In the genomic region with DNA sequence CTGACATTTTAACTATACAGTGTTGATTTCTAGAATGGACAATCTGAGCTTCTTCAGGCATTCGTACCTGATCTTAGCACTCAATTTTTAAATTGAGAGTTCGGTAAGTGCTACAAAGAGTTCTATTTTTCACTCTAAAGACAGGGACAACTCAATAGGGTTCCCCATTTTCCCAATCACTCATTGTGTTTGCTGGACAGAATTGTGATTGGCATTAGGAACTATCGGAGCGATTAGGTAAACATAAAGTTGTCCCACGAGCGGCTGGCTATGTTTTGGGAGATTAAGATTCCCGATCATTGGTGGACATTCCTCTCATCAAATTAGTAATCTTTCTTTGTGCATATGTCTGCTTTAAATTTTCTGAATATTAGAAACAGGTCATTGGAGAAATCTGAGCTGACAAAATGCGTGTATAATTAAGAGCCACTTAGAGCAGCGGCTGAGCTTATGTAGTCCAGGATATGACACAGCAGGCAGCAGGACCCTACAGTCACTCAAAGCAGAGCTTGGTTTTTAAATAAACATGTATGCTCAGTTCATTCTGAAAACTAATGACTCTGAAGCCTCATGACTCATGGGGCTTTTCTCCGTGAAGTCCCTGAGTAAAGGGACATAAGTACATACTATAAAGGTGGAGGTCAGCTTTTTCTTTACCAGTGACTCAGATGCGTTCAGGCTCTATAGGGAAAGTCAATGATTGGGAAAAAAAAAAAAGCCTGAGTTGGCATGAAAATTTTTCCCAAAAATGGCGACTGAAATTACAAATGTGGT, we compare ENCODE assay signal across 1 cellular context.
A peak's percentile ranks its signal among the peaks of the same experiment; 100 is the strongest.
TF ChIP-seq lines count a peak whose summit lies in the region.

No MANE protein-coding gene starts in this region.

TF ChIP-seq in GM12878, 131 proteins besides CTCF, POLR2A, EP300 and RAD21 (continued from another document):
- TF ChIP-seq RCOR1 (conservative IDR thresholded peaks at IDR 0.05; ENCODE audit: low read depth, low read length) (no peak), LARP7 (IDR thresholded peaks at IDR 0.05) (no peak), ZNF217 (IDR thresholded peaks at IDR 0.05) (no peak), RFX5 (IDR thresholded peaks at IDR 0.05; ENCODE audit: low read depth, low read length) (no peak), TAF1 (IDR thresholded peaks at IDR 0.05; ENCODE audit: borderline replicate concordance, low read depth, low read length) (no peak), ZZZ3 (IDR thresholded peaks at IDR 0.05; ENCODE audit: control insufficient read depth, insufficient read length, low read depth) (no peak), HDAC2 (IDR thresholded peaks at IDR 0.05) (no peak), TCF7 (IDR thresholded peaks at IDR 0.05; ENCODE audit: borderline replicate concordance) (no peak), IKZF2 (IDR thresholded peaks at IDR 0.05) (peak in 1 of 2 experiments; percentile 37; a peak in 1 of 4 replicates), BCL11A (IDR thresholded peaks at IDR 0.05; ENCODE audit: low read depth, low read length) (peak; percentile 38; the same call in 1 of the 2 replicates), ZNF384 (IDR thresholded peaks at IDR 0.05; ENCODE audit: borderline replicate concordance, low read depth, low read length) (0 out of 2 replicates have a peak, but pooled peaks have one; percentile 12), ZBED1 (IDR thresholded peaks at IDR 0.05; ENCODE audit: borderline replicate concordance) (no peak), JUNB (IDR thresholded peaks at IDR 0.05) (peak; percentile 55), DPF2 (IDR thresholded peaks at IDR 0.05) (0 out of 2 replicates have a peak, but pooled peaks have one; percentile 22), GABPA (IDR thresholded peaks at IDR 0.05; ENCODE audit: low read depth) (no peak), CEBPB (IDR thresholded peaks at IDR 0.05; ENCODE audit: borderline replicate concordance in 1 of 2, low read depth in 2 of 2, low read length in 2 of 2) (no peak), MTA2 (IDR thresholded peaks at IDR 0.05; ENCODE audit: low read depth) (peak; percentile 44; the same call in 1 of the 2 replicates), YY1 (IDR thresholded peaks at IDR 0.05; ENCODE audit: low read depth, low read length) (no peak), JUND (IDR thresholded peaks at IDR 0.05; ENCODE audit: low read depth, low read length) (no peak), ESRRA (IDR thresholded peaks at IDR 0.05; ENCODE audit: low read length) (no peak), NR2F1 (conservative IDR thresholded peaks at IDR 0.05) (peak; percentile 53; the same call in 1 of the 2 replicates), PAX8 (IDR thresholded peaks at IDR 0.05) (no peak), SRF (IDR thresholded peaks at IDR 0.05; ENCODE audit: low read depth in 2 of 2, low read length in 2 of 2) (no peak), EED (IDR thresholded peaks at IDR 0.05; ENCODE audit: low read depth) (no peak), PML (IDR thresholded peaks at IDR 0.05; ENCODE audit: low read length) (no peak), NR2C1 (IDR thresholded peaks at IDR 0.05) (no peak), RELA (IDR thresholded peaks at IDR 0.05; ENCODE audit: borderline replicate concordance, partially characterized antibody) (peak; percentile 72), POU2F2 (IDR thresholded peaks at IDR 0.05; ENCODE audit: borderline replicate concordance, low read depth, low read length) (no peak), MEF2B (IDR thresholded peaks at IDR 0.05; ENCODE audit: partially characterized antibody, poor library complexity, severe bottlenecking) (no peak), SUPT20H (IDR thresholded peaks at IDR 0.05; ENCODE audit: borderline replicate concordance, control insufficient read depth, low read depth, low read length) (no peak)
- TF ChIP-seq, protein P1, sequence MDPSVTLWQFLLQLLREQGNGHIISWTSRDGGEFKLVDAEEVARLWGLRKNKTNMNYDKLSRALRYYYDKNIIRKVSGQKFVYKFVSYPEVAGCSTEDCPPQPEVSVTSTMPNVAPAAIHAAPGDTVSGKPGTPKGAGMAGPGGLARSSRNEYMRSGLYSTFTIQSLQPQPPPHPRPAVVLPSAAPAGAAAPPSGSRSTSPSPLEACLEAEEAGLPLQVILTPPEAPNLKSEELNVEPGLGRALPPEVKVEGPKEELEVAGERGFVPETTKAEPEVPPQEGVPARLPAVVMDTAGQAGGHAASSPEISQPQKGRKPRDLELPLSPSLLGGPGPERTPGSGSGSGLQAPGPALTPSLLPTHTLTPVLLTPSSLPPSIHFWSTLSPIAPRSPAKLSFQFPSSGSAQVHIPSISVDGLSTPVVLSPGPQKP (IDR thresholded peaks at IDR 0.05; ENCODE audit: low read depth, low read length) = no peak
- TF ChIP-seq, protein P2, sequence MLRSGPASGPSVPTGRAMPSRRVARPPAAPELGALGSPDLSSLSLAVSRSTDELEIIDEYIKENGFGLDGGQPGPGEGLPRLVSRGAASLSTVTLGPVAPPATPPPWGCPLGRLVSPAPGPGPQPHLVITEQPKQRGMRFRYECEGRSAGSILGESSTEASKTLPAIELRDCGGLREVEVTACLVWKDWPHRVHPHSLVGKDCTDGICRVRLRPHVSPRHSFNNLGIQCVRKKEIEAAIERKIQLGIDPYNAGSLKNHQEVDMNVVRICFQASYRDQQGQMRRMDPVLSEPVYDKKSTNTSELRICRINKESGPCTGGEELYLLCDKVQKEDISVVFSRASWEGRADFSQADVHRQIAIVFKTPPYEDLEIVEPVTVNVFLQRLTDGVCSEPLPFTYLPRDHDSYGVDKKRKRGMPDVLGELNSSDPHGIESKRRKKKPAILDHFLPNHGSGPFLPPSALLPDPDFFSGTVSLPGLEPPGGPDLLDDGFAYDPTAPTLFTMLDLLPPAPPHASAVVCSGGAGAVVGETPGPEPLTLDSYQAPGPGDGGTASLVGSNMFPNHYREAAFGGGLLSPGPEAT (IDR thresholded peaks at IDR 0.05; ENCODE audit: low read depth) = peak; percentile 94
- TF ChIP-seq, protein P3, sequence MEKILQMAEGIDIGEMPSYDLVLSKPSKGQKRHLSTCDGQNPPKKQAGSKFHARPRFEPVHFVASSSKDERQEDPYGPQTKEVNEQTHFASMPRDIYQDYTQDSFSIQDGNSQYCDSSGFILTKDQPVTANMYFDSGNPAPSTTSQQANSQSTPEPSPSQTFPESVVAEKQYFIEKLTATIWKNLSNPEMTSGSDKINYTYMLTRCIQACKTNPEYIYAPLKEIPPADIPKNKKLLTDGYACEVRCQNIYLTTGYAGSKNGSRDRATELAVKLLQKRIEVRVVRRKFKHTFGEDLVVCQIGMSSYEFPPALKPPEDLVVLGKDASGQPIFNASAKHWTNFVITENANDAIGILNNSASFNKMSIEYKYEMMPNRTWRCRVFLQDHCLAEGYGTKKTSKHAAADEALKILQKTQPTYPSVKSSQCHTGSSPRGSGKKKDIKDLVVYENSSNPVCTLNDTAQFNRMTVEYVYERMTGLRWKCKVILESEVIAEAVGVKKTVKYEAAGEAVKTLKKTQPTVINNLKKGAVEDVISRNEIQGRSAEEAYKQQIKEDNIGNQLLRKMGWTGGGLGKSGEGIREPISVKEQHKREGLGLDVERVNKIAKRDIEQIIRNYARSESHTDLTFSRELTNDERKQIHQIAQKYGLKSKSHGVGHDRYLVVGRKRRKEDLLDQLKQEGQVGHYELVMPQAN (conservative IDR thresholded peaks at IDR 0.05) = no peak
- TF ChIP-seq, protein P4, sequence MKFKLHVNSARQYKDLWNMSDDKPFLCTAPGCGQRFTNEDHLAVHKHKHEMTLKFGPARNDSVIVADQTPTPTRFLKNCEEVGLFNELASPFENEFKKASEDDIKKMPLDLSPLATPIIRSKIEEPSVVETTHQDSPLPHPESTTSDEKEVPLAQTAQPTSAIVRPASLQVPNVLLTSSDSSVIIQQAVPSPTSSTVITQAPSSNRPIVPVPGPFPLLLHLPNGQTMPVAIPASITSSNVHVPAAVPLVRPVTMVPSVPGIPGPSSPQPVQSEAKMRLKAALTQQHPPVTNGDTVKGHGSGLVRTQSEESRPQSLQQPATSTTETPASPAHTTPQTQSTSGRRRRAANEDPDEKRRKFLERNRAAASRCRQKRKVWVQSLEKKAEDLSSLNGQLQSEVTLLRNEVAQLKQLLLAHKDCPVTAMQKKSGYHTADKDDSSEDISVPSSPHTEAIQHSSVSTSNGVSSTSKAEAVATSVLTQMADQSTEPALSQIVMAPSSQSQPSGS (IDR thresholded peaks at IDR 0.05; ENCODE audit: low read length) = 0 out of 2 replicates have a peak, but pooled peaks have one; percentile 10
- TF ChIP-seq, protein P5, sequence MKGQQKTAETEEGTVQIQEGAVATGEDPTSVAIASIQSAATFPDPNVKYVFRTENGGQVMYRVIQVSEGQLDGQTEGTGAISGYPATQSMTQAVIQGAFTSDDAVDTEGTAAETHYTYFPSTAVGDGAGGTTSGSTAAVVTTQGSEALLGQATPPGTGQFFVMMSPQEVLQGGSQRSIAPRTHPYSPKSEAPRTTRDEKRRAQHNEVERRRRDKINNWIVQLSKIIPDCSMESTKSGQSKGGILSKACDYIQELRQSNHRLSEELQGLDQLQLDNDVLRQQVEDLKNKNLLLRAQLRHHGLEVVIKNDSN (IDR thresholded peaks at IDR 0.05; ENCODE audit: borderline replicate concordance, extremely low read length, insufficient read depth, low read depth, low read length) = no peak
- TF ChIP-seq, protein P6, sequence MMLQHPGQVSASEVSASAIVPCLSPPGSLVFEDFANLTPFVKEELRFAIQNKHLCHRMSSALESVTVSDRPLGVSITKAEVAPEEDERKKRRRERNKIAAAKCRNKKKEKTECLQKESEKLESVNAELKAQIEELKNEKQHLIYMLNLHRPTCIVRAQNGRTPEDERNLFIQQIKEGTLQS (IDR thresholded peaks at IDR 0.05; ENCODE audit: borderline replicate concordance, extremely low read depth, low read depth, low read length) = no peak
- TF ChIP-seq, protein P7, sequence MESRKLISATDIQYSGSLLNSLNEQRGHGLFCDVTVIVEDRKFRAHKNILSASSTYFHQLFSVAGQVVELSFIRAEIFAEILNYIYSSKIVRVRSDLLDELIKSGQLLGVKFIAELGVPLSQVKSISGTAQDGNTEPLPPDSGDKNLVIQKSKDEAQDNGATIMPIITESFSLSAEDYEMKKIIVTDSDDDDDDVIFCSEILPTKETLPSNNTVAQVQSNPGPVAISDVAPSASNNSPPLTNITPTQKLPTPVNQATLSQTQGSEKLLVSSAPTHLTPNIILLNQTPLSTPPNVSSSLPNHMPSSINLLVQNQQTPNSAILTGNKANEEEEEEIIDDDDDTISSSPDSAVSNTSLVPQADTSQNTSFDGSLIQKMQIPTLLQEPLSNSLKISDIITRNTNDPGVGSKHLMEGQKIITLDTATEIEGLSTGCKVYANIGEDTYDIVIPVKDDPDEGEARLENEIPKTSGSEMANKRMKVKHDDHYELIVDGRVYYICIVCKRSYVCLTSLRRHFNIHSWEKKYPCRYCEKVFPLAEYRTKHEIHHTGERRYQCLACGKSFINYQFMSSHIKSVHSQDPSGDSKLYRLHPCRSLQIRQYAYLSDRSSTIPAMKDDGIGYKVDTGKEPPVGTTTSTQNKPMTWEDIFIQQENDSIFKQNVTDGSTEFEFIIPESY (IDR thresholded peaks at IDR 0.05) = no peak
- TF ChIP-seq, protein P8, sequence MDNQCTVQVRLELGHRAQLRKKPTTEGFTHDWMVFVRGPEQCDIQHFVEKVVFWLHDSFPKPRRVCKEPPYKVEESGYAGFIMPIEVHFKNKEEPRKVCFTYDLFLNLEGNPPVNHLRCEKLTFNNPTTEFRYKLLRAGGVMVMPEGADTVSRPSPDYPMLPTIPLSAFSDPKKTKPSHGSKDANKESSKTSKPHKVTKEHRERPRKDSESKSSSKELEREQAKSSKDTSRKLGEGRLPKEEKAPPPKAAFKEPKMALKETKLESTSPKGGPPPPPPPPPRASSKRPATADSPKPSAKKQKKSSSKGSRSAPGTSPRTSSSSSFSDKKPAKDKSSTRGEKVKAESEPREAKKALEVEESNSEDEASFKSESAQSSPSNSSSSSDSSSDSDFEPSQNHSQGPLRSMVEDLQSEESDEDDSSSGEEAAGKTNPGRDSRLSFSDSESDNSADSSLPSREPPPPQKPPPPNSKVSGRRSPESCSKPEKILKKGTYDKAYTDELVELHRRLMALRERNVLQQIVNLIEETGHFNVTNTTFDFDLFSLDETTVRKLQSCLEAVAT (IDR thresholded peaks at IDR 0.05) = 0 out of 2 replicates have a peak, but pooled peaks have one; percentile 59
